ENCODE assay signal across 8 cellular contexts in genomic region chr6:28251648-28252506, GRCh38. TPM values are rescaled to one million over a fixed set of nuclear protein-coding genes. Genes with fewer than 3 reads are reported as not detected.
A peak's percentile ranks its signal among the peaks of the same experiment; 100 is the strongest.
DNase-seq lines count a peak whose midpoint lies in the region; ATAC-seq and TF ChIP-seq lines count a peak whose summit lies in the region.

Gene ZKSCAN4, minus strand, starts transcription at chr6:28252269. Its CDS starts 289 bp downstream, at chr6:28251980.

- 0% methylated on average over 11 to 36 of the region's 36 CpGs for WGBS in testis, 2 donors

- no peaks in the 10 kb centered on the region for H3K9me3 ChIP-seq in testis

- H3K4me1 ChIP-seq in testis: peaks cover 18% of the 10 kb centered on the region

- H3K9me3 Mint-ChIP-seq in activated naive CD4-positive, alpha-beta T cell treated with anti-CD3 and anti-CD28 coated beads, Interleukin-2, amount 50 U/mL, for 24 hours: no peaks in the 10 kb centered on the region
- peaks cover 2% of the 10 kb centered on the region for H3K9me3 Mint-ChIP-seq in glutamatergic neuron (ENCODE audit: unreplicated experiment)

- peak within 1 kb of the TSS; percentile 98 for H3K4me3 Mint-ChIP-seq in activated naive CD4-positive, alpha-beta T cell treated with anti-CD3 and anti-CD28 coated beads, Interleukin-2, amount 50 U/mL, for 24 hours
- H3K4me3 Mint-ChIP-seq in glutamatergic neuron (ENCODE audit: unreplicated experiment): peak within 1 kb of the TSS; percentile 99

- H3K27me3 Mint-ChIP-seq in activated naive CD4-positive, alpha-beta T cell treated with anti-CD3 and anti-CD28 coated beads, Interleukin-2, amount 50 U/mL, for 24 hours: no peaks in the 10 kb centered on the region
- no peaks in the 10 kb centered on the region for H3K27me3 Mint-ChIP-seq in glutamatergic neuron (ENCODE audit: unreplicated experiment)

- no peaks in the 10 kb centered on the region for H3K27me3 ChIP-seq in testis

- peaks cover 15% of the 10 kb centered on the region for H3K36me3 Mint-ChIP-seq in activated naive CD4-positive, alpha-beta T cell treated with anti-CD3 and anti-CD28 coated beads, Interleukin-2, amount 50 U/mL, for 24 hours
- no peaks in the 10 kb centered on the region for H3K36me3 Mint-ChIP-seq in glutamatergic neuron (ENCODE audit: unreplicated experiment)

- intact Hi-C loops in testis (cut with DNase I; ENCODE audit: low total_unique reads): no loop called here

- peak within 1 kb of the TSS; percentile 95 for H3K27ac Mint-ChIP-seq in activated naive CD4-positive, alpha-beta T cell treated with anti-CD3 and anti-CD28 coated beads, Interleukin-2, amount 50 U/mL, for 24 hours
- peak within 1 kb of the TSS; percentile 87 for H3K27ac Mint-ChIP-seq in glutamatergic neuron (ENCODE audit: unreplicated experiment)

- peak; percentile 86 for DNase-seq in Daoy (ENCODE audit: low read depth)
- DNase-seq in H4 (ENCODE audit: low spot score): peak; percentile 60
- DNase-seq in NAMALWA (ENCODE audit: low spot score): peak; percentile 84
- peak; percentile 93 for DNase-seq in SK-N-DZ (ENCODE audit: low spot score)
- DNase-seq in glutamatergic neuron: peak; percentile 76
- no peak for DNase-seq in omental fat pad (ENCODE audit: low spot score)
- DNase-seq in testis: peak; percentile 89

- peaks cover 45% of the 10 kb centered on the region for H3K4me1 Mint-ChIP-seq in activated naive CD4-positive, alpha-beta T cell treated with anti-CD3 and anti-CD28 coated beads, Interleukin-2, amount 50 U/mL, for 24 hours
- peaks cover 4% of the 10 kb centered on the region for H3K4me1 Mint-ChIP-seq in glutamatergic neuron (ENCODE audit: low read depth, unreplicated experiment)

- H3K4me3 ChIP-seq in testis: peak within 1 kb of the TSS; percentile 63 to 67

- ATAC-seq in omental fat pad (ENCODE audit: low FRiP score): peak; percentile 95

- no peak within 1 kb of the TSS for H3K27ac ChIP-seq in testis

- no peaks in the 10 kb centered on the region for H3K36me3 ChIP-seq in testis (ENCODE audit: low read depth, missing control alignments)

- no peak for TF ChIP-seq CTCF in glutamatergic neuron (IDR thresholded peaks at IDR 0.05; ENCODE audit: partially characterized antibody, unreplicated experiment)
- TF ChIP-seq CTCF in omental fat pad (IDR thresholded peaks at IDR 0.05): no peak
- TF ChIP-seq CTCF in testis (IDR thresholded peaks at IDR 0.05): no peak

- TF ChIP-seq POLR2A in testis (IDR thresholded peaks at IDR 0.05): no peak

RNA-seq across cellular contexts. Expression of gene ZKSCAN4, which starts in this region (rescaled TPM):
- 2.9 and 4.5 TPM in 2 replicates for total RNA-seq in Daoy (2014; rRNA removed; shearing (Covaris generic))
- 3.1 and 3.8 TPM in 2 replicates for total RNA-seq in H4 (2014; rRNA removed; shearing (Covaris generic))
- 3.8 and 4.1 TPM in 2 replicates for polyA plus RNA-seq in SK-N-DZ (2014; cell fraction: cytosol; rRNA removed)
- polyA plus RNA-seq in SK-N-DZ (2014; cell fraction: nucleus; rRNA removed): 3.3 and 4.7 TPM in 2 replicates
- total RNA-seq in glutamatergic neuron (ENCODE audit: unreplicated experiment) (7.7 TPM), omental fat pad (1 to 10 TPM; 1.3 to 6.0 (median 3.2) TPM), testis (1 to 10 TPM; 7.2 to 8.8 TPM)
- polyA plus RNA-seq in testis (ENCODE audit: insufficient read depth, low read depth, low replicate concordance): 23.2 TPM
